Comparison of ENCODE assay signal across 27 cellular contexts in the genomic region with DNA sequence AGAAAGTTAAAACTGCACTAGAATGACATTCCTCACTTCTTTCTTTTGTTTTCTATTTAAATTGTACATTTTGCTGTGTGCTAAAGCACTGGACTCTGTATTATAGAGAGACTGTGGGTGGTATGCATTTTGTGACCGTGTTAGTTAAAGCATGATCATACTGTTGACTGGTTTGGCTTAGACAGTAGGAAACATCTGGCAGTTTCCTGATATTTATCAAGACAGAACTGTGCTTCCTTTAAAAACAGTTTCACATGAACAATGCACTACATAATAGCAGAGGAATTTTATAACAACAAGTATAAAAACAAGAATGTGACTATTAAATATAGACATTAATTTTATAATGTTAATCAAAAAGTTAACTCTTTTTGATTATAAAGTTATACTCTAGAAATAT. TPM values are rescaled to one million over a fixed set of nuclear protein-coding genes. Genes with fewer than 3 reads are reported as not detected.
A peak's percentile ranks its signal among the peaks of the same experiment; 100 is the strongest.
DNase-seq lines count a peak whose midpoint lies in the region; ATAC-seq, FAIRE-seq and TF ChIP-seq lines count a peak whose summit lies in the region.
"Had no signal": no experiment of that assay in that cellular context is flagged by ENCODE, and none has a peak within 500 bp of the region (broad histone marks: within the 10 kb centered on the region; RNA-seq: fewer than 3 reads in every experiment).

No MANE protein-coding gene starts in this region.

- intact Hi-C loops in kidney (cut with DNase I) = no loop called here
- intact Hi-C loops in esophagus muscularis mucosa (cut with DNase I) = no loop called here

- peak; percentile 33 for DNase-seq in AG20443 (ENCODE audit: low spot score)
- peak; percentile 51 for DNase-seq in KG1 (lab: John Stamatoyannopoulos, UW)
- no peak for DNase-seq in kidney
- no peak for DNase-seq in NCI-H2171 treated with DMSO at 0.1 percent for 48 hours (lab: John Stamatoyannopoulos, UW)
- DNase-seq in esophagus muscularis mucosa (ENCODE audit: extremely low spot score) = no peak
- no peak for DNase-seq in GF-D8 (lab: John Stamatoyannopoulos, UW)
- DNase-seq: ACHN; activated CD4-positive, alpha-beta memory T cell treated with anti-CD3 and anti-CD28 coated beads, Interleukin-2, amount 10 ng/mL, durations not matched to agents 7 days and 5 days; activated naive CD4-positive, alpha-beta T cell treated with anti-CD3 and anti-CD28 coated beads, Interleukin-2, amount 10 ng/mL, durations not matched to agents 7 days and 5 days; activated T-cell treated with anti-CD3 and anti-CD28 coated beads, Interleukin-2, amount 50 U/mL, for 1 hour; DND-41; H7; NCI-H1048; NCI-H2029 treated with DMSO at 0.1 percent for 48 hours; NCI-H526; retina; SHP77; stimulated activated naive CD8-positive, alpha-beta T cell treated with anti-CD3 and anti-CD28 coated beads, Interleukin-15, amount 100 ng/mL, for 72 hours; upper lobe of right lung had no signal

- H3K9me3 ChIP-seq in kidney (ENCODE audit: control insufficient read depth in 1 of 2, low read length in 2 of 2) = no peaks in the 10 kb centered on the region
- no peaks in the 10 kb centered on the region for H3K9me3 ChIP-seq in esophagus muscularis mucosa
- H3K9me3 ChIP-seq: upper lobe of right lung had no signal

- H3K9ac ChIP-seq in kidney (ENCODE audit: low read length in 2 of 2) = no peak overlapping the region

- H3K27me3 ChIP-seq in esophagus muscularis mucosa = no peaks in the 10 kb centered on the region
- H3K27me3 ChIP-seq: hepatocyte, upper lobe of right lung had no signal

- no peak overlapping the region for H3K27ac ChIP-seq in kidney (ENCODE audit: low read depth in 2 of 2, low read length in 2 of 2)
- no peak overlapping the region for H3K27ac ChIP-seq in esophagus muscularis mucosa (replicated peaks in 1 of 4)
- H3K27ac ChIP-seq: hepatocyte, WERI-Rb-1 had no signal

- ATAC-seq in GM18867 (IDR thresholded peaks at IDR 0.05; ENCODE audit: unreplicated experiment) = no peak
- ATAC-seq: K562; stimulated activated naive CD8-positive, alpha-beta T cell treated with anti-CD3 and anti-CD28 coated beads, Interleukin-15, amount 100 ng/mL, for 72 hours; upper lobe of right lung had no signal

- H3K36me3 ChIP-seq in kidney (ENCODE audit: control insufficient read depth in 1 of 2, insufficient read depth in 2 of 2, low read length in 2 of 2) (no peaks in the 10 kb centered on the region), esophagus muscularis mucosa (no peaks in the 10 kb centered on the region)
- H3K36me3 ChIP-seq: upper lobe of right lung, WERI-Rb-1 had no signal

- FAIRE-seq in endometrium (lab: Jason Lieb, UNC) (peak; percentile 97), kidney (lab: Jason Lieb, UNC) (peak; percentile 41)

- TF ChIP-seq EP300 in esophagus muscularis mucosa (IDR thresholded peaks at IDR 0.05) = no peak

- WGBS in esophagus muscularis mucosa = 15% methylated on average over 1 of the region's 1 CpG

- H3K4me1 ChIP-seq in kidney (ENCODE audit: control insufficient read depth in 1 of 2, insufficient read depth in 1 of 2, low read depth in 1 of 2, low read length in 2 of 2) (no peaks in the 10 kb centered on the region), esophagus muscularis mucosa (peaks cover 0 to 19% (median 0%) of the 10 kb centered on the region in 4 donors)
- H3K4me1 ChIP-seq: upper lobe of right lung had no signal

- no peak for TF ChIP-seq CTCF in kidney (IDR thresholded peaks at IDR 0.05; ENCODE audit: borderline replicate concordance, extremely low read depth, insufficient read depth)
- TF ChIP-seq CTCF in esophagus muscularis mucosa (IDR thresholded peaks at IDR 0.05) = no peak

- TF ChIP-seq POLR2A in esophagus muscularis mucosa (IDR thresholded peaks at IDR 0.05; ENCODE audit: low read depth) = no peak

- H3K4me3 ChIP-seq in kidney (ENCODE audit: low read length in 2 of 2) (no peak overlapping the region), esophagus muscularis mucosa (no peak overlapping the region)
- H3K4me3 ChIP-seq: hepatocyte, K562, upper lobe of right lung had no signal

RNA-seq across cellular contexts. Expression of a gene that starts 23.1 kb away (rescaled TPM):
- total RNA-seq in kidney (23.1 TPM), esophagus muscularis mucosa (10 to 100 TPM; 19.9 to 26.0 (median 22.3) TPM)
- polyA plus RNA-seq in kidney (ENCODE audit: insufficient read depth, low read depth, low replicate concordance) = 45.0 TPM
- total RNA-seq: activated CD4-positive, alpha-beta memory T cell treated with anti-CD3 and anti-CD28 coated beads, Interleukin-2, amount 10 ng/mL, durations not matched to agents 7 days and 5 days; K562; T-helper 1 cell treated with Interleukin-12 subunit alpha and Interleukin-12 subunit beta and Interleukin-4 antibody, amounts not matched to agents 30 ng/mL and 1 ng/mL, for 36 hours had no signal

RNA-seq across cellular contexts. Expression of a gene that starts 38.3 kb away (rescaled TPM):
- total RNA-seq in kidney (0.35 TPM), esophagus muscularis mucosa (not detected)
- polyA plus RNA-seq in kidney (ENCODE audit: insufficient read depth, low read depth, low replicate concordance) = not detected
- total RNA-seq: activated CD4-positive, alpha-beta memory T cell treated with anti-CD3 and anti-CD28 coated beads, Interleukin-2, amount 10 ng/mL, durations not matched to agents 7 days and 5 days; H7; hepatocyte; kidney epithelial cell; T-helper 1 cell treated with Interleukin-12 subunit alpha and Interleukin-12 subunit beta and Interleukin-4 antibody, amounts not matched to agents 30 ng/mL and 1 ng/mL, for 36 hours; upper lobe of right lung had no signal
- polyA plus RNA-seq: esophagus had no signal

RNA-seq across cellular contexts. Expression of a gene that starts 54.1 kb away (rescaled TPM):
- total RNA-seq in kidney (42.5 TPM), esophagus muscularis mucosa (1 to 10 TPM in 3 of 4 donors, not detected in 1; 1.9 to 3.2 (median 2.3) TPM)
- polyA plus RNA-seq in kidney (ENCODE audit: insufficient read depth, low read depth, low replicate concordance) = 7.8 TPM
- total RNA-seq: activated CD4-positive, alpha-beta memory T cell treated with anti-CD3 and anti-CD28 coated beads, Interleukin-2, amount 10 ng/mL, durations not matched to agents 7 days and 5 days; T-helper 1 cell treated with Interleukin-12 subunit alpha and Interleukin-12 subunit beta and Interleukin-4 antibody, amounts not matched to agents 30 ng/mL and 1 ng/mL, for 36 hours had no signal

RNA-seq across cellular contexts. Expression of a gene that starts 59.5 kb away (rescaled TPM):
- total RNA-seq in kidney (25.8 TPM), esophagus muscularis mucosa (10 to 100 TPM; 10.5 to 15.8 (median 12.6) TPM)
- polyA plus RNA-seq in kidney (ENCODE audit: insufficient read depth, low read depth, low replicate concordance) = 32.2 TPM

Comparison
In these comparisons a context has a peak if more than half of its experiments do, and no peak if none do; other contexts are left out.
1. DNase-seq: peak in AG20443 (single experiment) and KG1 (single experiment); none in kidney (single experiment), NCI-H2171 treated with DMSO at 0.1 percent for 48 hours (single experiment), esophagus muscularis mucosa (single experiment) and GF-D8 (single experiment).
2. RNA of a gene that starts 54.1 kb away (total RNA-seq): 42.5 TPM in kidney (single experiment); 1.9 to 3.2 TPM in esophagus muscularis mucosa; every median in the first group is over 10 times any median in the second.